22 cellular contexts compared by ENCODE assay signal in the genomic region with DNA sequence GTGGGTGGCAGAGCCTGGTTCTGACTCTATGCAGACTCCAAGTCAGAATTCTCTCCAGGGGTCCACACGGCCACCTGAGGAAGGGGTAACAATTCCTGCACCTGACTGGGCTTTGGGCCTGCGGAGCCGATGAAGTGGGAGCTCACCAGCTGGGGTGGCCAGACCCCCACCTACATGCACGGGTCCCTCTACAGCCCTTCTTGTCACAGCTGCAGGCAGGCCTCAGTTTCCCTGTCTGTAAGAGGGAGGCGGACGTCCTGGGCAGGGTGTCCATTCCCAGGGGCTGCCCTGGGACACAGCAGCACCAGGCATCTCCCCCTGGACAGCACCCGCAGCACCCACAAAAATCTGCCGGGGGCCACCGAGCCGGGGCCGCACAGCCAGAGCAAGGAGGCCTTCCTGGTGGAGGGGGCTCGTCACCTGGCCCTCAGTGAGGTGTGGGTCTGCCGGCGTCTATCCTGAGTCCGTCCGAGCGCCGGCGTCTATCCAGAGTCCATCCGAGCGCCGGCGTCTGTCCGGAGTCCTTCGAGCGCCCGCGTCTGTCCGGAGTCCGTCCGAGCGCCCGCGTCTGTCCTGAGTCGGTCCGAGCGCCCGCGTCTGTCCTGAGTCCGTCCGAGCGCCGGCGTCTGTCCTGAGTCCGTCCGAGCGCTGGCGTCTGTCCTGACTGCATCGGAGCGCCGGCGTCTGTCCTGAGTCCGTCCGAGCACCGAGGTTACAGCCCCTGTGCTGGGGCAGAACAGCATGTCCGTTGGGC.
DNase-seq lines count a peak whose midpoint lies in the region; ATAC-seq, FAIRE-seq and TF ChIP-seq lines count a peak whose summit lies in the region.
"Had no signal": no experiment of that assay in that cellular context is flagged by ENCODE, and none has a peak within 500 bp of the region (broad histone marks: within the 10 kb centered on the region; RNA-seq: fewer than 3 reads in every experiment).

No MANE protein-coding gene starts in this region.

- CTCF ChIA-PET in HepG2 (lab: Yijun Ruan, JAX; ENCODE audit: low intra/inter-chr PET ratio, low total read pairs) = no interaction called here

- H3K79me2 ChIP-seq in HepG2 (ENCODE audit: insufficient read depth, low read length) = no peaks in the 10 kb centered on the region

- H3K27me3 ChIP-seq in right atrium auricular region (no peaks in the 10 kb centered on the region), HepG2 (ENCODE audit: control insufficient read depth in 1 of 2, insufficient read depth in 2 of 2, low read length in 2 of 2) (peaks cover 15 to 40% of the 10 kb centered on the region in 2 experiments; a peak in 4 of 5 replicates), right lobe of liver (no peaks in the 10 kb centered on the region), spleen (replicated peaks in 1 of 7) (peaks cover 0 to 57% (median 9%) of the 10 kb centered on the region in 7 donors)

- FAIRE-seq in HepG2 (lab: Jason Lieb, UNC) (no peak), kidney (lab: Jason Lieb, UNC) (no peak)
- FAIRE-seq: A549, D721Med, G401.6, GM12891, GM19239, H54 had no signal

- H3K36me3 ChIP-seq in right atrium auricular region = no peaks in the 10 kb centered on the region
- H3K36me3 ChIP-seq in HepG2 (replicated peaks in 1 of 2; ENCODE audit: control insufficient read depth in 1 of 2, insufficient read depth in 2 of 2, low read length in 2 of 2) = no peaks in the 10 kb centered on the region
- H3K36me3 ChIP-seq in right lobe of liver = no peaks in the 10 kb centered on the region
- no peaks in the 10 kb centered on the region for H3K36me3 ChIP-seq in kidney (ENCODE audit: control insufficient read depth in 1 of 2, insufficient read depth in 2 of 2, low read length in 2 of 2)
- no peaks in the 10 kb centered on the region for H3K36me3 ChIP-seq in spleen

- DNase-seq in Right ventricle myocardium superior = peak; percentile 17
- DNase-seq in right atrium auricular region (ENCODE audit: low spot score) = no peak
- no peak for DNase-seq in HepG2 (ENCODE audit: low spot score)
- no peak for DNase-seq in right lobe of liver
- DNase-seq in kidney = peak; percentile 66
- peak; percentile 69 for DNase-seq in spleen
- DNase-seq: C1 segment of cervical spinal cord; Caco-2; CD4-positive, alpha-beta T cell; HCEC 1CT; IMR-90 had no signal

- intact Hi-C loops in Right ventricle myocardium superior (cut with DNase I) = no loop called here
- intact Hi-C loops in HepG2 (cut with micrococcal nuclease; ENCODE audit: unreplicated experiment) = no loop called here
- intact Hi-C loops in right lobe of liver (cut with DNase I) = no loop called here
- intact Hi-C loops in kidney (cut with DNase I) = no loop called here
- intact Hi-C loops in spleen (cut with DNase I; ENCODE audit: low total_unique reads) = no loop called here

- no TSS peak for BruUV-seq in HepG2 (replicated peaks; lab: Mats Ljungman, UMichigan)

- TF ChIP-seq CTCF in right atrium auricular region (IDR thresholded peaks at IDR 0.05) = no peak
- no peak for TF ChIP-seq CTCF in HepG2 (CRISPR knock-in tag; IDR thresholded peaks at IDR 0.05)
- no peak for TF ChIP-seq CTCF in right lobe of liver (IDR thresholded peaks at IDR 0.05)
- TF ChIP-seq CTCF in kidney (IDR thresholded peaks at IDR 0.05; ENCODE audit: borderline replicate concordance, extremely low read depth, insufficient read depth) = no peak
- no peak for TF ChIP-seq CTCF in spleen (IDR thresholded peaks at IDR 0.05 in 8 of 11, conservative IDR thresholded peaks at IDR 0.05 in 3 of 11)

- in situ Hi-C loops in HepG2 (cut with HindIII; ENCODE audit: extremely low pct_ligation_motif_present, low pct_unique_long_range_greater_than_20kb) = no loop called here

- POLR2A ChIA-PET in HepG2 (lab: Yijun Ruan, JAX) = no interaction called here

- no peak for TF ChIP-seq POLR2A in HepG2 (IDR thresholded peaks at IDR 0.05; ENCODE audit: insufficient read depth in 1 of 2, low read depth in 2 of 2, low read length in 2 of 2)
- TF ChIP-seq POLR2A in right lobe of liver (IDR thresholded peaks at IDR 0.05) = no peak
- no peak for TF ChIP-seq POLR2A in spleen (IDR thresholded peaks at IDR 0.05)

- TF ChIP-seq RAD21 in HepG2 (CRISPR knock-in tag; IDR thresholded peaks at IDR 0.05) = no peak

- H3K9ac ChIP-seq in HepG2 (ENCODE audit: insufficient read depth, low read depth, low read length) (no peak overlapping the region), kidney (ENCODE audit: low read length in 2 of 2) (no peak overlapping the region)

- H2AFZ ChIP-seq in HepG2 (ENCODE audit: low read length) = no peak overlapping the region
- H2AFZ ChIP-seq: GM23338 had no signal

- no peaks in the 10 kb centered on the region for H4K20me1 ChIP-seq in HepG2 (ENCODE audit: insufficient read depth, low read length)

- ATAC-seq in Right ventricle myocardium superior (ENCODE audit: poor library complexity) (no peak), HepG2 (no peak), right lobe of liver (no peak), GM21529 (IDR thresholded peaks at IDR 0.05; ENCODE audit: unreplicated experiment) (no peak), GM21723 (IDR thresholded peaks at IDR 0.05; ENCODE audit: unreplicated experiment) (no peak)
- ATAC-seq: GM23338 had no signal

- 83% methylated on average over 44 of the region's 56 CpGs for WGBS in HepG2 (ENCODE audit: low lambda C conversion rate)
- WGBS in right lobe of liver (ENCODE audit: insufficient coverage, low coverage, low lambda C conversion rate, missing lambda C conversion rate) = 86% methylated on average over 23 of the region's 56 CpGs
- 91 to 93% (median 92%) methylated on average over 46 to 56 of the region's 56 CpGs for WGBS in spleen, 5 donors

- H3K4me2 ChIP-seq in HepG2 (ENCODE audit: low read depth, low read length) = no peak overlapping the region
- H3K4me2 ChIP-seq: GM23338 had no signal

- TF ChIP-seq EP300 in HepG2 (IDR thresholded peaks at IDR 0.05; ENCODE audit: low read depth in 2 of 2, low read length in 2 of 2) (no peak), HepG2 (CRISPR knock-in tag; IDR thresholded peaks at IDR 0.05; ENCODE audit: borderline replicate concordance) (no peak)

- H3K27ac ChIP-seq in right atrium auricular region (no peak overlapping the region), HepG2 (ENCODE audit: extremely low read length, insufficient read depth, low read length) (no peak overlapping the region), right lobe of liver (no peak overlapping the region), kidney (ENCODE audit: low read depth in 2 of 2, low read length in 2 of 2) (no peak overlapping the region), spleen (peak overlapping the region in 1 of 8 donors; percentile 56)
- H3K27ac ChIP-seq: 22Rv1, HL-60 had no signal

- H3K9me3 ChIP-seq in right atrium auricular region = no peaks in the 10 kb centered on the region
- H3K9me3 ChIP-seq in HepG2 (ENCODE audit: low read length) = no peaks in the 10 kb centered on the region
- no peaks in the 10 kb centered on the region for H3K9me3 ChIP-seq in right lobe of liver
- no peaks in the 10 kb centered on the region for H3K9me3 ChIP-seq in kidney (ENCODE audit: control insufficient read depth in 1 of 2, low read length in 2 of 2)
- no peaks in the 10 kb centered on the region for H3K9me3 ChIP-seq in spleen
- H3K9me3 ChIP-seq: A549, Caco-2 had no signal

- peaks cover 0 to 28% of the 10 kb centered on the region in 2 donors for H3K4me1 ChIP-seq in right atrium auricular region
- peaks cover 24% of the 10 kb centered on the region for H3K4me1 ChIP-seq in HepG2 (ENCODE audit: insufficient read depth, low read length)
- no peaks in the 10 kb centered on the region for H3K4me1 ChIP-seq in right lobe of liver
- peaks cover 0 to 10% of the 10 kb centered on the region in 2 donors for H3K4me1 ChIP-seq in kidney (ENCODE audit: control insufficient read depth in 1 of 2, insufficient read depth in 1 of 2, low read depth in 1 of 2, low read length in 2 of 2)
- peaks cover 0 to 39% (median 15%) of the 10 kb centered on the region in 6 donors for H3K4me1 ChIP-seq in spleen

- no peak overlapping the region for H3K4me3 ChIP-seq in right atrium auricular region
- no peak overlapping the region for H3K4me3 ChIP-seq in HepG2 (replicated peaks in 1 of 3; ENCODE audit: insufficient read depth in 1 of 3, low read depth in 2 of 3, low read length in 3 of 3)
- no peak overlapping the region for H3K4me3 ChIP-seq in right lobe of liver
- no peak overlapping the region for H3K4me3 ChIP-seq in kidney (ENCODE audit: low read length in 2 of 2)
- H3K4me3 ChIP-seq in spleen = no peak overlapping the region
- H3K4me3 ChIP-seq: A549, GM23338 had no signal

TF ChIP-seq in HepG2, 621 proteins besides CTCF, POLR2A, EP300 and RAD21:
- TF ChIP-seq DR1 (CRISPR knock-in tag; IDR thresholded peaks at IDR 0.05) (no peak), HNRNPL (IDR thresholded peaks at IDR 0.05; ENCODE audit: low read depth, low read length) (peak; percentile 26; the same call in 1 of the 2 replicates)

Comparison
In these comparisons a context has a peak if more than half of its experiments do, and no peak if none do; other contexts are left out.
1. DNase-seq: peak in Right ventricle myocardium superior (single experiment), kidney (single experiment) and spleen (single experiment); none in right atrium auricular region (single experiment), HepG2 (single experiment) and right lobe of liver (0 of 3).